19 cellular contexts compared by ENCODE assay signal in the genomic region with DNA sequence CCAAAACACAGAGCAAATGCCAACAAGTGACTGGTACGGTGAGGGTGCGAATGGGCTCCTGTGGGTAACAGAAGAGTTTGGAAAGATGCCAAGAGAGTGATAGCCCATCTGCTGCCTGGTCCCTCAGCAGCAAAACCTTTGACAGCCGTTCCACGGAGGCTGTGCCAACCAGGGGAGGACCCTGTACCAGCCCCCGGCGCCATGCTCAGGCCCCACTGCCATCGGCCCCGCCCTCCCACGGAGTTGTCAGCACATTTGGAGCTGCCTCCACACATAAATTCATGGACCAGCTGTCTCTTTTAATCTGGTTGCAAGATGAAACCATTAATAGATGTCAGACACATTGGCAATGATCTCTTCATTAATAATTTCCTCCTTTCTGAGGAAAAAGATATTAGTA.
DNase-seq lines count a peak whose midpoint lies in the region; ATAC-seq lines count a peak whose summit lies in the region.
"Had no signal": no experiment of that assay in that cellular context is flagged by ENCODE, and none has a peak within 500 bp of the region (broad histone marks: within the 10 kb centered on the region; RNA-seq: fewer than 3 reads in every experiment).

No MANE protein-coding gene starts in this region.

- no peak for ATAC-seq in stimulated activated effector memory CD8-positive, alpha-beta T cell treated with anti-CD3 and anti-CD28 coated beads, Interleukin-12 subunit alpha, Interleukin-12 subunit beta, amount 100 ng/mL, for 72 hours
- ATAC-seq in GM19455 (IDR thresholded peaks at IDR 0.05; ENCODE audit: unreplicated experiment) = no peak

- no peaks in the 10 kb centered on the region for H3K36me3 Mint-ChIP-seq in stimulated activated effector memory CD8-positive, alpha-beta T cell treated with anti-CD3 and anti-CD28 coated beads, Interleukin-12 subunit alpha, Interleukin-12 subunit beta, amount 100 ng/mL, for 72 hours
- H3K36me3 Mint-ChIP-seq: CD4-positive, CD25-positive, alpha-beta regulatory T cell had no signal

- H3K4me1 Mint-ChIP-seq in stimulated activated effector memory CD8-positive, alpha-beta T cell treated with anti-CD3 and anti-CD28 coated beads, Interleukin-12 subunit alpha, Interleukin-12 subunit beta, amount 100 ng/mL, for 72 hours = peaks cover 4% of the 10 kb centered on the region
- H3K4me1 Mint-ChIP-seq: CD4-positive, CD25-positive, alpha-beta regulatory T cell had no signal

- no peak overlapping the region for H3K27ac Mint-ChIP-seq in stimulated activated effector memory CD8-positive, alpha-beta T cell treated with anti-CD3 and anti-CD28 coated beads, Interleukin-12 subunit alpha, Interleukin-12 subunit beta, amount 100 ng/mL, for 72 hours
- H3K27ac Mint-ChIP-seq: CD4-positive, CD25-positive, alpha-beta regulatory T cell; T-helper 1 cell treated with Interleukin-12 subunit alpha and Interleukin-12 subunit beta and Interleukin-4 antibody, amounts not matched to agents 30 μg/mL and 1 μg/mL, for 36 hours had no signal

- H3K9me3 Mint-ChIP-seq in stimulated activated effector memory CD8-positive, alpha-beta T cell treated with anti-CD3 and anti-CD28 coated beads, Interleukin-12 subunit alpha, Interleukin-12 subunit beta, amount 100 ng/mL, for 72 hours = no peaks in the 10 kb centered on the region
- H3K9me3 Mint-ChIP-seq: T-helper 1 cell treated with Interleukin-12 subunit alpha and Interleukin-12 subunit beta and Interleukin-4 antibody, amounts not matched to agents 30 μg/mL and 1 μg/mL, for 36 hours had no signal

- H3K4me3 Mint-ChIP-seq in stimulated activated effector memory CD8-positive, alpha-beta T cell treated with anti-CD3 and anti-CD28 coated beads, Interleukin-12 subunit alpha, Interleukin-12 subunit beta, amount 100 ng/mL, for 72 hours = no peak overlapping the region
- H3K4me3 Mint-ChIP-seq: CD4-positive, CD25-positive, alpha-beta regulatory T cell; T-helper 1 cell treated with Interleukin-12 subunit alpha and Interleukin-12 subunit beta and Interleukin-4 antibody, amounts not matched to agents 30 μg/mL and 1 μg/mL, for 36 hours had no signal

- DNase-seq in DMS79 treated with DMSO at 0.1 percent for 48 hours (lab: John Stamatoyannopoulos, UW) (peak; percentile 0), DMS79 (lab: John Stamatoyannopoulos, UW) (no peak), COLO668 (lab: John Stamatoyannopoulos, UW; ENCODE audit: unreplicated experiment) (peak; percentile 28), NCI-H2171 treated with DMSO at 0.1 percent for 48 hours (lab: John Stamatoyannopoulos, UW) (peak; percentile 73), RPMI8226 (peak; percentile 22)
- no peak for DNase-seq in stimulated activated effector memory CD8-positive, alpha-beta T cell treated with anti-CD3 and anti-CD28 coated beads, Interleukin-12 subunit alpha, Interleukin-12 subunit beta, amount 100 ng/mL, for 72 hours (ENCODE audit: low spot score in 2 of 2)
- DNase-seq: 8988T; CD4-positive, CD25-positive, alpha-beta regulatory T cell; DND-41; Karpas-422; NCI-H1092 treated with DMSO at 0.1 percent for 48 hours; NCI-H146; NCI-H2029 treated with DMSO at 0.1 percent for 48 hours; NCI-H510A; SK-N-SH; SW 1271; T-helper 9 cell had no signal

Comparison
In these comparisons a context has a peak if more than half of its experiments do, and no peak if none do; other contexts are left out.
1. DNase-seq: peak in DMS79 treated with DMSO at 0.1 percent for 48 hours (single experiment), COLO668 (single experiment), NCI-H2171 treated with DMSO at 0.1 percent for 48 hours (single experiment) and RPMI8226 (single experiment); none in DMS79 (single experiment) and stimulated activated effector memory CD8-positive, alpha-beta T cell treated with anti-CD3 and anti-CD28 coated beads, Interleukin-12 subunit alpha, Interleukin-12 subunit beta, amount 100 ng/mL, for 72 hours (0 of 2).